16 cellular contexts compared by ENCODE assay signal in the genomic region with DNA sequence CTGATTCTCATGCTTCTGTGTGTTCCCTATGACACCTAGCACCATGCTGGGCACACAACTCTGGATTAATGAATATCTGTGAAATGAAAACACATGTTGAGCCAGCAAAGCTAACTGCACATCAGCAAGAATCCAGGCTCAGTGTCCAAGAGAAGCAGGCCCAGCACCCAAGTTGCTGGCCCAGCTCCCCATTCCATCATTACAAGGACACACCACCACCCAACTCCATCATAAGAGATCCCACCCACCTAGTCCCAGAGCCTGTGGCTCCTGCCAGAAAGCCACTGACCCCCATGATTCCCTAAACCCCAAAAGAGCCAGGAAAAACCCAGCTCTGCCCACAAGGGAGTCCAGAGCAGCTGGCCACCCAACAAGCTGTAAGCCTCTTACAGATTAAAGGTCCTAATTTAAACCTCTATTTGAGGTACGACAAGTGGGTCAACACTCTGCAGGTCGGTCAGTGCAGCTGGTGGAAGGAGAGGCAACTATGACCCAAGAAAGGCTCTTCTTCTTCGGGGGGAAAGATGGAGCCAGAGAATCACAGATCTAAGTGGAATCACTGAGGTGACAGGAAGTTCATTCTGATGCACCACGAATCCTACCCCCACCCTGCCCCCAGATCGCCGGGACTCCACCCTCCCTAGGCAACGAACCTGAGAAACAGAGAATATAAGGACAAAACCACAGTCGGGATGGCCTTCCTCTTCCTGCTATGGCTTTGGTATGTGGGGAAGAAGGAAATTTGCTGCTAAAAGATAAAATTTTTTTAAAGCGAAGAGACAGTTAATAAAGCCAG.
DNase-seq lines count a peak whose midpoint lies in the region; ATAC-seq and TF ChIP-seq lines count a peak whose summit lies in the region.
"Had no signal": no experiment of that assay in that cellular context is flagged by ENCODE, and none has a peak within 500 bp of the region (broad histone marks: within the 10 kb centered on the region; RNA-seq: fewer than 3 reads in every experiment).

No MANE protein-coding gene starts in this region.

- no peak overlapping the region for H3K4me3 ChIP-seq in BLaER1 treated with 17β-estradiol and CSF1 and Interleukin-3, amounts not matched to agents 10 nM and 100 nM
- H3K4me3 ChIP-seq in DND-41 (ENCODE audit: low read depth in 1 of 2, low read length in 2 of 2) = no peak overlapping the region
- no peak overlapping the region for H3K4me3 ChIP-seq in coronary artery
- no peak overlapping the region for H3K4me3 ChIP-seq in parathyroid adenoma (ENCODE audit: low read depth, low read length)
- H3K4me3 ChIP-seq: suprapubic skin had no signal

- peak overlapping the region; percentile 56 to 88 (median 73) for H3K4me2 ChIP-seq in BLaER1 treated with 17β-estradiol and CSF1 and Interleukin-3, amounts not matched to agents 10 nM and 100 nM
- H3K4me2 ChIP-seq in DND-41 (ENCODE audit: insufficient read depth, low read length) (no peak overlapping the region), parathyroid adenoma (ENCODE audit: low read length) (no peak overlapping the region)

- H3K27ac ChIP-seq in BLaER1 treated with 17β-estradiol and CSF1 and Interleukin-3, amounts not matched to agents 10 nM and 100 nM = peak overlapping the region in 5 of 11 experiments; percentile 3 to 36 (median 26); a peak in 3 of 22 replicates
- peak overlapping the region; percentile 21 for H3K27ac ChIP-seq in DND-41 (ENCODE audit: low read length)
- peak overlapping the region in 1 of 2 donors; percentile 34 for H3K27ac ChIP-seq in coronary artery
- peak overlapping the region; percentile 32 for H3K27ac ChIP-seq in parathyroid adenoma
- H3K27ac ChIP-seq: suprapubic skin had no signal

- no peaks in the 10 kb centered on the region for H3K27me3 ChIP-seq in BLaER1 treated with 17β-estradiol and CSF1 and Interleukin-3, amounts not matched to agents 10 nM and 100 nM
- H3K27me3 ChIP-seq in DND-41 (ENCODE audit: insufficient read depth, low read length, poor library complexity) (no peaks in the 10 kb centered on the region), parathyroid adenoma (ENCODE audit: control insufficient read depth, insufficient read depth, low read length) (no peaks in the 10 kb centered on the region)
- H3K27me3 ChIP-seq: BE2C, suprapubic skin had no signal

- peaks cover 0 to 30% (median 0%) of the 10 kb centered on the region in 11 experiments; a peak in 4 of 22 replicates for H3K36me3 ChIP-seq in BLaER1 treated with 17β-estradiol and CSF1 and Interleukin-3, amounts not matched to agents 10 nM and 100 nM
- H3K36me3 ChIP-seq in DND-41 (ENCODE audit: insufficient read depth, low read length) (peaks cover 84% of the 10 kb centered on the region), parathyroid adenoma (ENCODE audit: control insufficient read depth, insufficient read depth, low read length) (no peaks in the 10 kb centered on the region)
- H3K36me3 ChIP-seq: BE2C had no signal

- no peaks in the 10 kb centered on the region for H3K9me3 ChIP-seq in BLaER1 treated with 17β-estradiol and CSF1 and Interleukin-3, amounts not matched to agents 10 nM and 100 nM (replicated peaks in 1 of 11)
- no peaks in the 10 kb centered on the region for H3K9me3 ChIP-seq in DND-41 (ENCODE audit: insufficient read depth, low read length, severe bottlenecking)
- no peaks in the 10 kb centered on the region for H3K9me3 ChIP-seq in parathyroid adenoma (ENCODE audit: control insufficient read depth, low read length)
- H3K9me3 ChIP-seq: BE2C, suprapubic skin had no signal

- TF ChIP-seq CTCF in DND-41 (IDR thresholded peaks at IDR 0.05; ENCODE audit: borderline replicate concordance, extremely low read depth, low read length, poor library complexity, severe bottlenecking) (no peak), coronary artery (IDR thresholded peaks at IDR 0.05) (no peak), parathyroid adenoma (IDR thresholded peaks at IDR 0.05) (no peak)

- ATAC-seq in DND-41 (ENCODE audit: insufficient read depth, low read depth) (no peak), HG03139 (IDR thresholded peaks at IDR 0.05; ENCODE audit: unreplicated experiment) (no peak), HG03045 (IDR thresholded peaks at IDR 0.05; ENCODE audit: unreplicated experiment) (no peak)
- ATAC-seq: PC-3, SK-N-SH treated with all-trans-retinoic acid at 6 μM for 48 hours had no signal

- H3K4me1 ChIP-seq in BLaER1 treated with 17β-estradiol and CSF1 and Interleukin-3, amounts not matched to agents 10 nM and 100 nM = peaks cover 40 to 88% (median 55%) of the 10 kb centered on the region in 10 experiments
- H3K4me1 ChIP-seq in DND-41 (ENCODE audit: insufficient read depth, low read length) (peaks cover 33% of the 10 kb centered on the region), parathyroid adenoma (peaks cover 8% of the 10 kb centered on the region)
- H3K4me1 ChIP-seq: BE2C had no signal

- H2AFZ ChIP-seq in DND-41 (ENCODE audit: low read depth, low read length) (no peak overlapping the region), parathyroid adenoma (no peak overlapping the region)

- H3K9ac ChIP-seq in BLaER1 treated with 17β-estradiol and CSF1 and Interleukin-3, amounts not matched to agents 10 nM and 100 nM = peak overlapping the region in 1 of 11 experiments; percentile 15; a peak in 2 of 22 replicates
- H3K9ac ChIP-seq in DND-41 (ENCODE audit: low read depth, low read length) (no peak overlapping the region), parathyroid adenoma (no peak overlapping the region)

- peaks cover 0 to 40% (median 0%) of the 10 kb centered on the region in 11 experiments; a peak in 5 of 22 replicates for H4K20me1 ChIP-seq in BLaER1 treated with 17β-estradiol and CSF1 and Interleukin-3, amounts not matched to agents 10 nM and 100 nM
- peaks cover 92% of the 10 kb centered on the region for H4K20me1 ChIP-seq in DND-41 (ENCODE audit: insufficient read depth, low read length)

- no peak for DNase-seq in DND-41
- peak; percentile 68 for DNase-seq in coronary artery (ENCODE audit: low spot score)
- DNase-seq in NK-92 (lab: John Stamatoyannopoulos, UW; ENCODE audit: unreplicated experiment) = no peak
- DNase-seq in DMS79 treated with DMSO at 0.1 percent for 48 hours (lab: John Stamatoyannopoulos, UW) = no peak
- DNase-seq: activated CD4-positive, CD25-positive, alpha-beta regulatory T cell treated with anti-CD3 and anti-CD28 coated beads, Interleukin-2, amount 50 U/mL, for 72 hours; BE2C; NCI-H1930; NCI-H526 treated with DMSO at 0.1 percent for 48 hours; PC-3; stimulated activated CD4-positive, alpha-beta T cell treated with anti-CD3 and anti-CD28 coated beads, Interleukin-12 subunit alpha, Interleukin-12 subunit beta, amount 100 ng/mL, for 4 hours had no signal

- peaks cover 100% of the 10 kb centered on the region for H3K79me2 ChIP-seq in DND-41 (ENCODE audit: insufficient read depth, low read length)
- peaks cover 52% of the 10 kb centered on the region for H3K79me2 ChIP-seq in parathyroid adenoma

Comparison
In these comparisons a context has a peak if more than half of its experiments do, and no peak if none do; other contexts are left out.
1. H3K4me2 ChIP-seq: peak in BLaER1 treated with 17β-estradiol and CSF1 and Interleukin-3, amounts not matched to agents 10 nM and 100 nM (11 of 11); none in DND-41 (single experiment) and parathyroid adenoma (single experiment).